In the genomic region with DNA sequence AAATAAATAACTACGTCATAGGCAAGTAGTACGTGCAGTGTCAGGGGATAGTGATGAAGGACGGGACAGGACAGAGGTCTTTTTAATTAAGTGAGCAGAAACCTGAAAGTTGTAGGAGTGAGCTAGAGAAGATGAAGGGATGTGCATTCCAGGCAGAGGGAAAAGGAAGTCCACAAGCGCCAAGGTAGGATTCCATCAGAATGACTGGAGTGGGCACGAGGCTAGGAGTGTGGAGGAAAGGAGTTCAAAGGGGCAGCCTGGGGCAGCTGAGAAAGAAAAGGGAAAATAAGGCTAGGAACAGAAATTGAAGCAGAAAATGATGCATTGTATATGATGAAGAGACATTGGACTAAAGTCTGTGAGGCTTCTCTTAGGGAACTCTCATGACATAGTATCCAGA, we compare ENCODE assay signal across 33 cellular contexts.
"Had no signal": no experiment of that assay in that cellular context is flagged by ENCODE, and none has a peak within 500 bp of the region (broad histone marks: within the 10 kb centered on the region; RNA-seq: fewer than 3 reads in every experiment).

No MANE protein-coding gene starts in this region.

- H3K27ac Mint-ChIP-seq: activated CD4-positive, alpha-beta memory T cell treated with anti-CD3 and anti-CD28 coated beads, Interleukin-2, amount 10 ng/mL, durations not matched to agents 7 days and 5 days; activated CD8-positive, alpha-beta memory T cell treated with anti-CD3 and anti-CD28 coated beads, Interleukin-2, amount 10 ng/mL, durations not matched to agents 7 days and 5 days; activated naive CD4-positive, alpha-beta T cell treated with anti-CD3 and anti-CD28 coated beads, Interleukin-2, amount 50 U/mL, for 24 hours; activated naive CD8-positive, alpha-beta T cell treated with anti-CD3 and anti-CD28 coated beads, Interleukin-2, amount 10 ng/mL, durations not matched to agents 7 days and 5 days had no signal

- H3K27ac ChIP-seq: ascending aorta, body of pancreas, KMS-11, PC-9, RWPE1, WERI-Rb-1 had no signal

- H3K36me3 Mint-ChIP-seq: activated CD8-positive, alpha-beta memory T cell treated with anti-CD3 and anti-CD28 coated beads, Interleukin-2, amount 10 ng/mL, durations not matched to agents 7 days and 5 days; activated naive CD4-positive, alpha-beta T cell treated with anti-CD3 and anti-CD28 coated beads, Interleukin-2, amount 50 U/mL, for 24 hours; activated naive CD8-positive, alpha-beta T cell treated with anti-CD3 and anti-CD28 coated beads, Interleukin-2, amount 10 ng/mL, durations not matched to agents 7 days and 5 days had no signal

- DNase-seq: activated CD4-positive, alpha-beta memory T cell treated with anti-CD3 and anti-CD28 coated beads, Interleukin-2, amount 10 ng/mL, durations not matched to agents 7 days and 5 days; activated CD4-positive, alpha-beta T cell treated with anti-CD3 and anti-CD28 coated beads for 1 hour; activated CD4-positive, alpha-beta T cell treated with anti-CD3 and anti-CD28 coated beads for 48 hours; activated CD4-positive, CD25-positive, alpha-beta regulatory T cell; activated CD8-positive, alpha-beta memory T cell treated with anti-CD3 and anti-CD28 coated beads for 24 hours; activated CD8-positive, alpha-beta memory T cell treated with anti-CD3 and anti-CD28 coated beads, Interleukin-2, amount 10 ng/mL, durations not matched to agents 7 days and 5 days; activated CD8-positive, alpha-beta memory T cell treated with anti-CD3 and anti-CD28 coated beads, Interleukin-2, amount 50 U/mL, for 48 hours; activated effector memory CD4-positive, alpha-beta T cell treated with Interleukin-2 at 50 U/mL for 16 hours; activated naive CD4-positive, alpha-beta T cell; activated naive CD8-positive, alpha-beta T cell treated with anti-CD3 and anti-CD28 coated beads, Interleukin-2, amount 10 ng/mL, durations not matched to agents 7 days and 5 days; activated T-cell treated with anti-CD3 and anti-CD28 coated beads, Interleukin-2, amount 50 U/mL, for 48 hours; amygdala; body of pancreas; NCI-H1048; NCI-H1105 treated with DMSO at 0.1 percent for 48 hours; NCI-H1436; NCI-H1694; NCI-H1930; NCI-H510A; NCI-H526; NCI-H748 treated with DMSO at 0.1 percent for 48 hours; NK-92 treated with Interleukin-12 subunit alpha and Interleukin-12 subunit beta, amount 100 ng/mL, for 24 hours; PC-9; SIG-M5; T1000; WERI-Rb-1 had no signal

- H3K9me3 ChIP-seq: ascending aorta, body of pancreas had no signal

- H3K27me3 Mint-ChIP-seq: activated CD4-positive, alpha-beta memory T cell treated with anti-CD3 and anti-CD28 coated beads, Interleukin-2, amount 10 ng/mL, durations not matched to agents 7 days and 5 days; activated CD8-positive, alpha-beta memory T cell treated with anti-CD3 and anti-CD28 coated beads, Interleukin-2, amount 10 ng/mL, durations not matched to agents 7 days and 5 days; activated naive CD4-positive, alpha-beta T cell treated with anti-CD3 and anti-CD28 coated beads, Interleukin-2, amount 50 U/mL, for 24 hours; activated naive CD8-positive, alpha-beta T cell treated with anti-CD3 and anti-CD28 coated beads, Interleukin-2, amount 10 ng/mL, durations not matched to agents 7 days and 5 days; central memory CD8-positive, alpha-beta T cell had no signal

- H3K4me1 ChIP-seq: ascending aorta, body of pancreas had no signal

- H3K9me3 Mint-ChIP-seq: activated naive CD4-positive, alpha-beta T cell treated with anti-CD3 and anti-CD28 coated beads, Interleukin-2, amount 50 U/mL, for 24 hours; activated naive CD8-positive, alpha-beta T cell treated with anti-CD3 and anti-CD28 coated beads, Interleukin-2, amount 10 ng/mL, durations not matched to agents 7 days and 5 days had no signal

- ATAC-seq: activated CD8-positive, alpha-beta memory T cell treated with anti-CD3 and anti-CD28 coated beads, Interleukin-2, amount 10 ng/mL, durations not matched to agents 7 days and 5 days; body of pancreas; Right ventricle myocardium inferior; SK-N-SH treated with all-trans-retinoic acid at 6 μM for 48 hours had no signal

- H3K36me3 ChIP-seq: ascending aorta, WERI-Rb-1 had no signal

- H3K4me2 ChIP-seq: KMS-11, PC-9 had no signal

- H3K9ac ChIP-seq: KMS-11 had no signal

- H2AFZ ChIP-seq: PC-9 had no signal

- H3K27me3 ChIP-seq: ascending aorta, body of pancreas had no signal

- H3K4me3 Mint-ChIP-seq: activated CD4-positive, alpha-beta memory T cell treated with anti-CD3 and anti-CD28 coated beads, Interleukin-2, amount 10 ng/mL, durations not matched to agents 7 days and 5 days; activated CD8-positive, alpha-beta memory T cell treated with anti-CD3 and anti-CD28 coated beads, Interleukin-2, amount 10 ng/mL, durations not matched to agents 7 days and 5 days; activated naive CD4-positive, alpha-beta T cell treated with anti-CD3 and anti-CD28 coated beads, Interleukin-2, amount 50 U/mL, for 24 hours; activated naive CD8-positive, alpha-beta T cell treated with anti-CD3 and anti-CD28 coated beads, Interleukin-2, amount 10 ng/mL, durations not matched to agents 7 days and 5 days; central memory CD8-positive, alpha-beta T cell had no signal

- H3K4me1 Mint-ChIP-seq: activated CD4-positive, alpha-beta memory T cell treated with anti-CD3 and anti-CD28 coated beads, Interleukin-2, amount 10 ng/mL, durations not matched to agents 7 days and 5 days; activated CD8-positive, alpha-beta memory T cell treated with anti-CD3 and anti-CD28 coated beads, Interleukin-2, amount 10 ng/mL, durations not matched to agents 7 days and 5 days; activated naive CD4-positive, alpha-beta T cell treated with anti-CD3 and anti-CD28 coated beads, Interleukin-2, amount 50 U/mL, for 24 hours; activated naive CD8-positive, alpha-beta T cell treated with anti-CD3 and anti-CD28 coated beads, Interleukin-2, amount 10 ng/mL, durations not matched to agents 7 days and 5 days; central memory CD8-positive, alpha-beta T cell had no signal

- H3K4me3 ChIP-seq: ascending aorta, body of pancreas, PC-9 had no signal
